Comparison of ENCODE assay signal across 15 cellular contexts in the genomic region with DNA sequence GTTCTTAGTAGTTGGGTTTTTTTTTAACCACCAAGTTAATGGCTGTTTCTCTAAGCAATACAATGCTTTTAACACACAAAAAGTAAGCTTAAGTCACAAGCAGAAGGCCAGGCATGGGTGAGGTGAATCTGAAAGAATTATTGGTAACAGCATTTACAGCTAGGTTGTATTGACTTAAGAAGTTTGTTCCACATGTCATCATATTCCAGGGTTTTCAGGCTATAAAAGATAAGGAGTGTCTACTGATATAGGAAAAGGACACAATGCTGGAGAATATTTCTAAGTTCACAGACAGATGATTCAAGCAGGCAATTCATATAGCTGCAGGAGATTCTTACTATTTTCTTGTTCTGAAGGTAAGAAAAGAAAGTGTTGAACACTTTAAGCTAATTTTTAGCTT.
"Had no signal": no experiment of that assay in that cellular context is flagged by ENCODE, and none has a peak within 500 bp of the region (broad histone marks: within the 10 kb centered on the region; RNA-seq: fewer than 3 reads in every experiment).

No MANE protein-coding gene starts in this region.

- H3K4me1 Mint-ChIP-seq: activated B cell treated with CpG ODN at 0.5 μM for 24 hours, memory B cell had no signal

- H3K4me3 ChIP-seq: breast epithelium, dorsolateral prefrontal cortex, left ventricle myocardium inferior, right lobe of liver, thoracic aorta had no signal

- H3K27me3 ChIP-seq: breast epithelium, dorsolateral prefrontal cortex, right lobe of liver had no signal

- H3K4me1 ChIP-seq: breast epithelium, right lobe of liver had no signal

- H3K4me3 Mint-ChIP-seq: activated B cell treated with CpG ODN at 0.5 μM for 24 hours, memory B cell, T-helper 17 cell had no signal

- H3K9me3 ChIP-seq: breast epithelium, left ventricle myocardium inferior, right lobe of liver, thoracic aorta had no signal

- H3K36me3 ChIP-seq: breast epithelium, left ventricle myocardium inferior, right lobe of liver, thoracic aorta had no signal

- FAIRE-seq: kidney had no signal

- ATAC-seq: esophagus mucosa, right lobe of liver, T-helper 17 cell had no signal

- H3K27ac Mint-ChIP-seq: activated B cell treated with CpG ODN at 0.5 μM for 24 hours, memory B cell, T-helper 17 cell had no signal

- H3K36me3 Mint-ChIP-seq: memory B cell had no signal

- H3K9me3 Mint-ChIP-seq: activated B cell treated with CpG ODN at 0.5 μM for 24 hours, memory B cell had no signal

- H3K27ac ChIP-seq: breast epithelium, left ventricle myocardium inferior, right lobe of liver had no signal

- DNase-seq: activated B cell treated with CpG ODN at 0.5 μM for 24 hours; activated CD4-positive, alpha-beta T cell treated with anti-CD3 and anti-CD28 coated beads for 48 hours; activated naive CD4-positive, alpha-beta T cell; anterior cingulate cortex; dorsolateral prefrontal cortex; hippocampal formation; kidney; left ventricle myocardium inferior; right lobe of liver; stimulated activated CD4-positive, alpha-beta T cell treated with anti-CD3 and anti-CD28 coated beads, Interleukin-2, amount 100 ng/mL, for 24 hours; T-helper 17 cell had no signal
